In genomic region chr18:61546598-61546997, GRCh38 we compare ENCODE assay signal across 13 cellular contexts.
A peak's percentile ranks its signal among the peaks of the same experiment; 100 is the strongest.
DNase-seq lines count a peak whose midpoint lies in the region; ATAC-seq and TF ChIP-seq lines count a peak whose summit lies in the region.
"Had no signal": no experiment of that assay in that cellular context is flagged by ENCODE, and none has a peak within 500 bp of the region (broad histone marks: within the 10 kb centered on the region; RNA-seq: fewer than 3 reads in every experiment).

No MANE protein-coding gene starts in this region.

- H3K4me3 ChIP-seq in foreskin fibroblast (ENCODE audit: low read depth in 1 of 2, low read length in 2 of 2) = no peak overlapping the region
- H3K4me3 ChIP-seq: coronary artery had no signal

- DNase-seq in A172 (ENCODE audit: low spot score) (peak; percentile 59), HCEC 1CT (peak; percentile 66), foreskin fibroblast (peak; percentile 82 to 93), NCI-H2107 (lab: John Stamatoyannopoulos, UW) (no peak), NCI-H774 (lab: John Stamatoyannopoulos, UW) (no peak)
- DNase-seq: activated naive CD4-positive, alpha-beta T cell treated with anti-CD3 and anti-CD28 coated beads, Interleukin-2, amount 50 U/mL, for 16 hours; AML-193; GDM1; left colon had no signal

- peak overlapping the region; percentile 63; the same call in 1 of the 2 replicates for H3K27ac ChIP-seq in VCaP
- H3K27ac ChIP-seq: coronary artery had no signal

- ATAC-seq in HG02884 (IDR thresholded peaks at IDR 0.05; ENCODE audit: unreplicated experiment) (no peak), HG03571 (IDR thresholded peaks at IDR 0.05; ENCODE audit: unreplicated experiment) (no peak)

- TF ChIP-seq CTCF in VCaP (conservative IDR thresholded peaks at IDR 0.05) = no peak
- TF ChIP-seq CTCF in foreskin fibroblast (IDR thresholded peaks at IDR 0.05; ENCODE audit: low read depth, low read length) = no peak

Comparison
In these comparisons a context has a peak if more than half of its experiments do, and no peak if none do; other contexts are left out.
1. DNase-seq: peak in A172 (single experiment), HCEC 1CT (single experiment) and foreskin fibroblast (2 of 2); none in NCI-H2107 (single experiment) and NCI-H774 (single experiment).